In genomic region chr13:36072127-36072526, GRCh38 we compare ENCODE assay signal across 26 cellular contexts. TPM values are rescaled to one million over a fixed set of nuclear protein-coding genes. Genes with fewer than 3 reads are reported as not detected.
"Had no signal": no experiment of that assay in that cellular context is flagged by ENCODE, and none has a peak within 500 bp of the region (broad histone marks: within the 10 kb centered on the region; RNA-seq: fewer than 3 reads in every experiment).

No MANE protein-coding gene starts in this region.

- H3K36me3 ChIP-seq: MG63 had no signal

- H3K4me3 Mint-ChIP-seq: activated B cell treated with CpG ODN at 0.5 μM for 24 hours; activated CD4-positive, alpha-beta memory T cell treated with anti-CD3 and anti-CD28 coated beads, Interleukin-2, amount 10 ng/mL, durations not matched to agents 7 days and 5 days; activated naive CD4-positive, alpha-beta T cell treated with anti-CD3 and anti-CD28 coated beads for 36 hours; activated naive CD8-positive, alpha-beta T cell; activated T-helper 17 cell treated with anti-CD3 and anti-CD28 coated beads, Interleukin-2, amount 50 U/mL, for 72 hours; T-helper 17 cell had no signal

- H3K9me3 Mint-ChIP-seq: activated B cell treated with CpG ODN at 0.5 μM for 24 hours; activated naive CD4-positive, alpha-beta T cell treated with anti-CD3 and anti-CD28 coated beads for 36 hours had no signal

- H3K4me1 Mint-ChIP-seq: activated B cell treated with CpG ODN at 0.5 μM for 24 hours; activated CD4-positive, alpha-beta memory T cell treated with anti-CD3 and anti-CD28 coated beads, Interleukin-2, amount 10 ng/mL, durations not matched to agents 7 days and 5 days; activated T-helper 17 cell treated with anti-CD3 and anti-CD28 coated beads, Interleukin-2, amount 50 U/mL, for 72 hours; T-helper 17 cell had no signal

- H3K4me3 ChIP-seq: MG63 had no signal

- H3K27me3 ChIP-seq: MG63 had no signal

- H3K36me3 Mint-ChIP-seq: activated naive CD8-positive, alpha-beta T cell had no signal

- H3K9me3 ChIP-seq: MG63 had no signal

- H3K27ac Mint-ChIP-seq: activated B cell treated with CpG ODN at 0.5 μM for 24 hours; activated CD4-positive, alpha-beta memory T cell treated with anti-CD3 and anti-CD28 coated beads, Interleukin-2, amount 10 ng/mL, durations not matched to agents 7 days and 5 days; activated naive CD4-positive, alpha-beta T cell treated with anti-CD3 and anti-CD28 coated beads for 36 hours; activated naive CD8-positive, alpha-beta T cell; activated T-helper 17 cell treated with anti-CD3 and anti-CD28 coated beads, Interleukin-2, amount 50 U/mL, for 72 hours; T-helper 17 cell had no signal

- DNase-seq: activated B cell treated with CpG ODN at 0.5 μM for 24 hours; activated CD4-positive, alpha-beta memory T cell treated with anti-CD3 and anti-CD28 coated beads, Interleukin-2, amount 10 ng/mL, durations not matched to agents 7 days and 5 days; activated CD4-positive, alpha-beta T cell treated with anti-CD3 and anti-CD28 coated beads for 1 hour; activated CD4-positive, alpha-beta T cell treated with anti-CD3 and anti-CD28 coated beads, Interleukin-2, amount 50 U/mL, for 1 hour; activated gamma-delta T cell; activated naive CD4-positive, alpha-beta T cell treated with anti-CD3 and anti-CD28 coated beads for 36 hours; activated T-cell treated with anti-CD3 and anti-CD28 coated beads for 4 hours; activated T-cell treated with anti-CD3 and anti-CD28 coated beads, Interleukin-2, amount 50 U/mL, for 48 hours; caudate nucleus; MG63; NCI-H1105; NCI-H1436; NCI-H1694 treated with DMSO at 0.1 percent for 48 hours; NCI-H2029 treated with DMSO at 0.1 percent for 48 hours; NCI-H510A treated with DMSO at 0.1 percent for 48 hours; NCI-H69; NK-92 treated with Interleukin-12 subunit alpha and Interleukin-12 subunit beta, amount 100 ng/mL, for 24 hours; OCI-M1; RPMI8226; T-helper 17 cell; T-helper 9 cell had no signal

- ATAC-seq: activated T-helper 17 cell treated with anti-CD3 and anti-CD28 coated beads, Interleukin-2, amount 50 U/mL, for 72 hours; Panc1; Right ventricle myocardium inferior; T-helper 17 cell had no signal

RNA-seq across cellular contexts. Expression of gene DCLK1, which starts 59.1 kb away (rescaled TPM):
- total RNA-seq: activated B cell treated with CpG ODN at 0.5 μM for 24 hours; activated CD4-positive, alpha-beta memory T cell treated with anti-CD3 and anti-CD28 coated beads, Interleukin-2, amount 10 ng/mL, durations not matched to agents 7 days and 5 days; activated CD8-positive, alpha-beta memory T cell treated with anti-CD3 and anti-CD28 coated beads for 36 hours; activated naive CD4-positive, alpha-beta T cell treated with anti-CD3 and anti-CD28 coated beads for 36 hours; activated T-helper 17 cell treated with anti-CD3 and anti-CD28 coated beads, Interleukin-2, amount 50 U/mL, for 72 hours; T-helper 17 cell had no signal
